In genomic region chr1:94169126-94169525, GRCh38 we compare ENCODE assay signal across 24 cellular contexts. TPM values are rescaled to one million over a fixed set of nuclear protein-coding genes. Genes with fewer than 3 reads are reported as not detected.
"Had no signal": no experiment of that assay in that cellular context is flagged by ENCODE, and none has a peak within 500 bp of the region (broad histone marks: within the 10 kb centered on the region; RNA-seq: fewer than 3 reads in every experiment).

No MANE protein-coding gene starts in this region.

- ATAC-seq: activated T-cell treated with anti-CD3 and anti-CD28 coated beads, Interleukin-2, amount 50 U/mL, for 72 hours; body of pancreas; gastroesophageal sphincter; naive thymus-derived CD8-positive, alpha-beta T cell had no signal

- DNase-seq: activated CD4-positive, alpha-beta T cell treated with anti-CD3 and anti-CD28 coated beads for 4 hours; activated CD4-positive, alpha-beta T cell treated with anti-CD3 and anti-CD28 coated beads, Interleukin-2, amount 50 U/mL, for 4 hours; activated effector memory CD4-positive, alpha-beta T cell treated with Interleukin-2 at 50 U/mL for 16 hours; activated naive CD4-positive, alpha-beta T cell treated with Interleukin-2 at 50 U/mL for 16 hours; activated T-cell treated with anti-CD3 and anti-CD28 coated beads for 4 hours; activated T-cell treated with anti-CD3 and anti-CD28 coated beads, Interleukin-2, amount 50 U/mL, for 72 hours; anterior cingulate cortex; body of pancreas; dermis blood vessel endothelial cell; effector CD4-positive, alpha-beta T cell; head of caudate nucleus; hippocampal formation; left cardiac atrium; mammary epithelial cell; naive thymus-derived CD8-positive, alpha-beta T cell; nucleus accumbens; posterior cingulate gyrus; right cardiac atrium; spleen; stimulated activated naive CD4-positive, alpha-beta T cell; tibial artery had no signal

- H3K4me3 ChIP-seq: body of pancreas, gastroesophageal sphincter, spleen, suprapubic skin, tibial artery had no signal

- H3K27ac ChIP-seq: body of pancreas, gastroesophageal sphincter, spleen, suprapubic skin, tibial artery had no signal

- H3K27me3 ChIP-seq: body of pancreas, gastroesophageal sphincter, spleen, suprapubic skin, tibial artery had no signal

- H3K9me3 ChIP-seq: body of pancreas, spleen, suprapubic skin, tibial artery had no signal

- H3K4me1 ChIP-seq: body of pancreas, gastroesophageal sphincter, spleen, suprapubic skin, tibial artery had no signal

RNA-seq across cellular contexts. Expression of gene ABCA4, which starts 48.2 kb away (rescaled TPM):
- total RNA-seq: epithelial cell of proximal tubule; naive thymus-derived CD8-positive, alpha-beta T cell had no signal
- polyA plus RNA-seq: naive thymus-derived CD8-positive, alpha-beta T cell had no signal
